In the genomic region with DNA sequence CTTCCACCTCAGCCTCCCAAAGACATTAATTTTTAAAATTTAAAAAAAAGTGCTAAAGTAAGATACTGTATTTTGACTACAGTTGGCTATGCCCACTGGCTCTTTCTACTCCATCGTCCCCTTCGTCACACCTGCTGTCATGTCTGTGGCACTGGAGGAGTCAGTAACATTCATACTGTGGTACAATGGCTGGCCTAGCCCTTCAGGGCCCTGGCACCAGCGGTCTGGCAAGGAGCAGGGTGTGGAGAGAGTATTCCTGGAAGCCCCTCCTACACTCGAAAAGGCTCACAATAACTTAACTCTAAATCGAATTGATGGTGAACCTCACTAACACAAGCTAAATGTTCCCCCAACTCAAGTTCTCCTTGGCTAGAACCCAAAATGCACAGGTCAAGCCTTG, we compare ENCODE assay signal across 22 cellular contexts.
A peak's percentile ranks its signal among the peaks of the same experiment; 100 is the strongest.
DNase-seq lines count a peak whose midpoint lies in the region; ATAC-seq and TF ChIP-seq lines count a peak whose summit lies in the region.
"Had no signal": no experiment of that assay in that cellular context is flagged by ENCODE, and none has a peak within 500 bp of the region (broad histone marks: within the 10 kb centered on the region; RNA-seq: fewer than 3 reads in every experiment).

No MANE protein-coding gene starts in this region.

- H3K4me1 Mint-ChIP-seq in progenitor cell of endocrine pancreas (ENCODE audit: low read depth): peaks cover 1% of the 10 kb centered on the region
- H3K4me1 Mint-ChIP-seq: CD14-positive monocyte; CD8-positive, alpha-beta memory T cell had no signal

- TF ChIP-seq CTCF in Panc1 (IDR thresholded peaks at IDR 0.05): no peak
- no peak for TF ChIP-seq CTCF in progenitor cell of endocrine pancreas (IDR thresholded peaks at IDR 0.05; ENCODE audit: unreplicated experiment)
- TF ChIP-seq CTCF in coronary artery (IDR thresholded peaks at IDR 0.05): no peak

- no peak overlapping the region for H3K4me3 Mint-ChIP-seq in progenitor cell of endocrine pancreas (ENCODE audit: low read depth)
- H3K4me3 Mint-ChIP-seq: CD14-positive monocyte; CD4-positive, alpha-beta T cell; CD8-positive, alpha-beta memory T cell; HFFc6 had no signal

- no peaks in the 10 kb centered on the region for H3K9me3 Mint-ChIP-seq in progenitor cell of endocrine pancreas (ENCODE audit: low read depth)
- H3K9me3 Mint-ChIP-seq: CD14-positive monocyte; CD4-positive, alpha-beta T cell; CD8-positive, alpha-beta memory T cell; HFFc6 had no signal

- no TSS peak for BruUV-seq in Panc1 (replicated peaks; lab: Mats Ljungman, UMichigan)

- ATAC-seq in Panc1: no peak
- ATAC-seq: A549 had no signal

- peaks cover 20% of the 10 kb centered on the region for H3K27me3 Mint-ChIP-seq in progenitor cell of endocrine pancreas

- in situ Hi-C loops in Panc1 (cut with HindIII; ENCODE audit: low pct_unique_long_range_greater_than_20kb, low sequenced_read_pairs): no loop called here

- no peaks in the 10 kb centered on the region for H3K36me3 Mint-ChIP-seq in progenitor cell of endocrine pancreas (ENCODE audit: insufficient read depth)
- H3K36me3 Mint-ChIP-seq: CD14-positive monocyte; CD8-positive, alpha-beta memory T cell had no signal

- no peaks in the 10 kb centered on the region for H3K9me3 ChIP-seq in Panc1 (ENCODE audit: control insufficient read depth, insufficient read depth, low read depth, low read length)
- H3K9me3 ChIP-seq: A549; BE2C; BLaER1 treated with 17β-estradiol and CSF1 and Interleukin-3, amounts not matched to agents 10 nM and 100 nM; HAP-1 had no signal

- CTCF ChIA-PET in Panc1 (lab: Charles Lee): no interaction called here

- H3K27ac Mint-ChIP-seq in progenitor cell of endocrine pancreas: peak overlapping the region; percentile 73
- H3K27ac Mint-ChIP-seq: CD14-positive monocyte; CD4-positive, alpha-beta T cell; CD8-positive, alpha-beta memory T cell; HFFc6 had no signal

- H3K4me3 ChIP-seq in Panc1 (ENCODE audit: low read depth in 2 of 2, low read length in 2 of 2): no peak overlapping the region
- no peak overlapping the region for H3K4me3 ChIP-seq in coronary artery
- H3K4me3 ChIP-seq: A549; BLaER1 treated with 17β-estradiol and CSF1 and Interleukin-3, amounts not matched to agents 10 nM and 100 nM; HAP-1 had no signal

- POLR2A ChIA-PET in Panc1 (lab: Charles Lee): interaction anchor here (0.6 kb wide), 2 partner anchors 212 to 276 kb away, joined by 3 read pairs; no protein-coding TSS in a partner anchor

- H3K27ac ChIP-seq in Panc1 (ENCODE audit: low read length) (peak overlapping the region; percentile 76), coronary artery (no peak overlapping the region)
- H3K27ac ChIP-seq: A549; BLaER1 treated with 17β-estradiol and CSF1 and Interleukin-3, amounts not matched to agents 10 nM and 100 nM had no signal

- DNase-seq in Panc1 (ENCODE audit: low read depth, low spot score) (no peak), islet precursor cell (peak; percentile 1), myocyte (ENCODE audit: low read depth) (peak; percentile 52), progenitor cell of endocrine pancreas (ENCODE audit: low spot score, unreplicated experiment) (no peak), occipital lobe (lab: John Stamatoyannopoulos, UW) (no peak), DMS79 (lab: John Stamatoyannopoulos, UW) (no peak), coronary artery (ENCODE audit: low spot score) (no peak)
- DNase-seq: 8988T; ACHN; AML-193; BE2C; CD4-positive, alpha-beta T cell; CD8-positive, alpha-beta memory T cell; DMS 273 treated with DMSO at 0.1 percent for 48 hours; DMS79 treated with DMSO at 0.1 percent for 48 hours; GF-D8; GOT3; HFFc6 had no signal

- H3K36me3 ChIP-seq in Panc1 (ENCODE audit: control insufficient read depth, insufficient read depth, low read length): no peaks in the 10 kb centered on the region
- H3K36me3 ChIP-seq: BE2C; BLaER1 treated with 17β-estradiol and CSF1 and Interleukin-3, amounts not matched to agents 10 nM and 100 nM; HAP-1 had no signal

- intact Hi-C loops in Panc1 (cut with micrococcal nuclease; ENCODE audit: unreplicated experiment): loop anchor here (5.0 kb wide), 2 partner anchors 253 to 268 kb away; no protein-coding TSS in a partner anchor

- no peaks in the 10 kb centered on the region for H3K27me3 ChIP-seq in Panc1 (ENCODE audit: control insufficient read depth, insufficient read depth, low read length)
- H3K27me3 ChIP-seq: BE2C; BLaER1 treated with 17β-estradiol and CSF1 and Interleukin-3, amounts not matched to agents 10 nM and 100 nM had no signal

- peaks cover 27% of the 10 kb centered on the region for H3K4me1 ChIP-seq in Panc1 (ENCODE audit: control insufficient read depth, insufficient read depth, low read length)
- H3K4me1 ChIP-seq: HAP-1 had no signal

Comparison
In these comparisons a context has a peak if more than half of its experiments do, and no peak if none do; other contexts are left out.
1. DNase-seq: peak in islet precursor cell (single experiment) and myocyte (single experiment); none in Panc1 (single experiment), progenitor cell of endocrine pancreas (single experiment), occipital lobe (single experiment), DMS79 (single experiment) and coronary artery (single experiment).